ENCODE assay signal across 18 cellular contexts in the genomic region with DNA sequence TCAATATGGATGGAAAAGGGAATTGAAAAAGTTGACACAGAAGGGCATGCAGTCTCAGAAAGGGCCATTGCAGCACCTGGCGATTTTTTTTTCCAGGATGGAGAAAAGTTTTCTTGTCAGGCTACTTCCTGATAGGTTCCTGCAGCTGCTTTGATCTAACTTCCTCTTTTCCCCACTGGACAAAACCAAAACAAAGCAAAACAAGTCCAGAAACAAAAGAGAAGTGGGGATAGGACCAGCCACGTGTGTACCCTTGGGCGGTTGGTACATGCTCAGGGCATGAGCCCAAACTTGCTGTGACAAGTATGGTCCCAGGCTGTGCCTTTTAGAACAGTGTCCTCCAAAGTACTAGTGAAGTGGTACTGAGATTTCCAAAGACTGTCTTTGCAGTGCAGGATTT.
DNase-seq lines count a peak whose midpoint lies in the region; ATAC-seq, FAIRE-seq and TF ChIP-seq lines count a peak whose summit lies in the region.
"Had no signal": no experiment of that assay in that cellular context is flagged by ENCODE, and none has a peak within 500 bp of the region (broad histone marks: within the 10 kb centered on the region; RNA-seq: fewer than 3 reads in every experiment).

No MANE protein-coding gene starts in this region.

- H3K27me3 Mint-ChIP-seq in naive thymus-derived CD4-positive, alpha-beta T cell = no peaks in the 10 kb centered on the region
- H3K27me3 Mint-ChIP-seq in activated naive CD8-positive, alpha-beta T cell treated with anti-CD3 and anti-CD28 coated beads for 36 hours = no peaks in the 10 kb centered on the region
- H3K27me3 Mint-ChIP-seq: activated CD8-positive, alpha-beta memory T cell treated with anti-CD3 and anti-CD28 coated beads, Interleukin-2, amount 10 ng/mL, durations not matched to agents 7 days and 5 days; brain; CD4-positive, CD25-positive, alpha-beta regulatory T cell had no signal

- FAIRE-seq in GM12878 (lab: Jason Lieb, UNC) = no peak
- FAIRE-seq: frontal cortex had no signal

- H3K4me2 ChIP-seq in DND-41 (ENCODE audit: insufficient read depth, low read length) (no peak overlapping the region), GM12878 (ENCODE audit: control insufficient read depth, insufficient read depth) (no peak overlapping the region)
- H3K4me2 ChIP-seq: GM23338 had no signal

- no peak for TF ChIP-seq POLR2A in GM12878 (IDR thresholded peaks at IDR 0.05; ENCODE audit: low read depth, low read length)

- BruUV-seq in GM12878 (replicated peaks; lab: Mats Ljungman, UMichigan) = no TSS peak

- peak overlapping the region; percentile 46; the same call in 1 of the 2 replicates for H3K27ac ChIP-seq in DND-41 (ENCODE audit: low read length)
- H3K27ac ChIP-seq in GM12878 (ENCODE audit: control insufficient read depth, insufficient read depth) = 0 out of 2 replicates have a peak overlapping the region, but pooled peaks have one; percentile 8
- no peak overlapping the region for H3K27ac ChIP-seq in naive thymus-derived CD4-positive, alpha-beta T cell (ENCODE audit: low read depth, low read length)

- SMC1A ChIA-PET in GM12878 (lab: Charles Lee; ENCODE audit: uncharacterized antibody, unreplicated experiment) = interaction anchor here (0.8 to 3.8 kb wide), 7 partner anchors 8 to 68 kb away, joined by 3 to 12 read pairs (median 4); no protein-coding TSS in a partner anchor

- RAD21 ChIA-PET in GM12878 (lab: Charles Lee; ENCODE audit: unreplicated experiment) = interaction anchor here (0.6 to 3.0 kb wide), 7 partner anchors 11 to 308 kb away, joined by 3 to 7 read pairs (median 4); no protein-coding TSS in a partner anchor

- H3K9me3 Mint-ChIP-seq in naive thymus-derived CD4-positive, alpha-beta T cell = peaks cover 0 to 5% (median 0%) of the 10 kb centered on the region in 11 donors
- peaks cover 6% of the 10 kb centered on the region for H3K9me3 Mint-ChIP-seq in activated naive CD8-positive, alpha-beta T cell treated with anti-CD3 and anti-CD28 coated beads for 36 hours

- WGBS in GM12878 (ENCODE audit: insufficient coverage, insufficient replicate concordance, low lambda C conversion rate, missing lambda C conversion rate) = 66% methylated on average over 3 of the region's 3 CpGs

- H3K9me3 ChIP-seq in DND-41 (ENCODE audit: insufficient read depth, low read length, severe bottlenecking) (no peaks in the 10 kb centered on the region), GM12878 (replicated peaks; ENCODE audit: control insufficient read depth, insufficient read depth, low read length) (peaks cover 3% of the 10 kb centered on the region; the same call in 1 of the 3 replicates)
- H3K9me3 ChIP-seq in naive thymus-derived CD4-positive, alpha-beta T cell (ENCODE audit: control insufficient read depth in 2 of 3, low read length in 3 of 3) = no peaks in the 10 kb centered on the region

- no peak overlapping the region for H3K4me3 ChIP-seq in DND-41 (ENCODE audit: low read depth in 1 of 2, low read length in 2 of 2)
- H3K4me3 ChIP-seq in GM12878 = no peak overlapping the region
- no peak overlapping the region for H3K4me3 ChIP-seq in naive thymus-derived CD4-positive, alpha-beta T cell (ENCODE audit: low read length)
- H3K4me3 ChIP-seq: GM23338 had no signal

- H3K9ac ChIP-seq in DND-41 (ENCODE audit: low read depth, low read length) (no peak overlapping the region), GM12878 (ENCODE audit: control insufficient read depth, insufficient read depth, low read length) (no peak overlapping the region)

- POLR2A ChIA-PET in GM12878 (lab: Charles Lee) = interaction anchor here (0.7 to 1.4 kb wide), 3 partner anchors 9 to 25 kb away, joined by 3 to 5 read pairs (median 4); no protein-coding TSS in a partner anchor
- POLR2A ChIA-PET in naive thymus-derived CD4-positive, alpha-beta T cell (lab: Charles Lee) = no interaction called here

- peaks cover 5 to 43% (median 15%) of the 10 kb centered on the region in 5 donors for H3K36me3 Mint-ChIP-seq in naive thymus-derived CD4-positive, alpha-beta T cell
- peaks cover 11% of the 10 kb centered on the region for H3K36me3 Mint-ChIP-seq in activated naive CD8-positive, alpha-beta T cell treated with anti-CD3 and anti-CD28 coated beads for 36 hours

- CTCF ChIA-PET in GM12878 (lab: Yijun Ruan, JAX) = interaction anchor here (0.8 to 1.1 kb wide), 2 partner anchors 66 to 329 kb away, joined by 3 read pairs; no protein-coding TSS in a partner anchor
- CTCF ChIA-PET in naive thymus-derived CD4-positive, alpha-beta T cell (lab: Charles Lee) = no interaction called here

- no peak for TF ChIP-seq RAD21 in GM12878 (IDR thresholded peaks at IDR 0.05; ENCODE audit: insufficient read depth, low read depth, low read length)

- H3K4me1 ChIP-seq in DND-41 (ENCODE audit: insufficient read depth, low read length) (0 out of 2 replicates have a peak, but pooled peaks cover 4% of the 10 kb centered on the region), GM12878 (ENCODE audit: control insufficient read depth, insufficient read depth, low read length) (peaks cover 10% of the 10 kb centered on the region)
- H3K4me1 ChIP-seq in naive thymus-derived CD4-positive, alpha-beta T cell (ENCODE audit: control insufficient read depth in 2 of 2, insufficient read depth in 2 of 2, low read length in 2 of 2) = peaks cover 0 to 7% of the 10 kb centered on the region in 2 donors

- H3K27me3 ChIP-seq in DND-41 (ENCODE audit: insufficient read depth, low read length, poor library complexity) (no peaks in the 10 kb centered on the region), GM12878 (replicated peaks in 1 of 2; ENCODE audit: control insufficient read depth in 2 of 2, insufficient read depth in 2 of 2, low read length in 1 of 2) (no peaks in the 10 kb centered on the region)
- H3K27me3 ChIP-seq in naive thymus-derived CD4-positive, alpha-beta T cell (ENCODE audit: control insufficient read depth in 2 of 2, insufficient read depth in 2 of 2, low read length in 2 of 2) = no peaks in the 10 kb centered on the region

- TF ChIP-seq CTCF in DND-41 (IDR thresholded peaks at IDR 0.05; ENCODE audit: borderline replicate concordance, extremely low read depth, low read length, poor library complexity, severe bottlenecking) (no peak), GM12878 (IDR thresholded peaks at IDR 0.05 in 2 of 3, conservative IDR thresholded peaks at IDR 0.05 in 1 of 3; ENCODE audit: control insufficient read depth in 2 of 3, extremely low read depth in 1 of 3, insufficient read depth in 1 of 3, low read depth in 3 of 3, low read length in 3 of 3) (no peak)

- no peak for DNase-seq in DND-41
- peak; percentile 56 for DNase-seq in NCI-H1105 (lab: John Stamatoyannopoulos, UW)
- DNase-seq in GM12878 (ENCODE audit: low read depth, low spot score) = no peak
- DNase-seq in naive thymus-derived CD4-positive, alpha-beta T cell = no peak
- DNase-seq in NCI-H774 (lab: John Stamatoyannopoulos, UW) = no peak
- no peak for DNase-seq in T-helper 9 cell
- DNase-seq in activated naive CD8-positive, alpha-beta T cell treated with anti-CD3 and anti-CD28 coated beads for 36 hours = no peak
- DNase-seq: activated CD8-positive, alpha-beta memory T cell treated with anti-CD3 and anti-CD28 coated beads, Interleukin-2, amount 10 ng/mL, durations not matched to agents 7 days and 5 days; activated naive CD4-positive, alpha-beta T cell treated with Interleukin-2 at 50 U/mL for 16 hours; CD4-positive, CD25-positive, alpha-beta regulatory T cell; effector memory CD4-positive, alpha-beta T cell; NCI-H1694; NCI-H748 treated with DMSO at 0.1 percent for 48 hours; retina had no signal

- intact Hi-C loops in GM12878 (cut with micrococcal nuclease; ENCODE audit: unreplicated experiment) = no loop called here
- intact Hi-C loops in naive thymus-derived CD4-positive, alpha-beta T cell (cut with micrococcal nuclease) = no loop called here

- 0 out of 3 replicates have a peak, but pooled peaks have one; percentile 37 for ATAC-seq in DND-41 (ENCODE audit: insufficient read depth, low read depth)
- peak; percentile 51 for ATAC-seq in GM12878
- ATAC-seq in naive thymus-derived CD4-positive, alpha-beta T cell = peak; percentile 58
- ATAC-seq in HG03521 (IDR thresholded peaks at IDR 0.05; ENCODE audit: unreplicated experiment) = no peak
- ATAC-seq: activated CD8-positive, alpha-beta memory T cell treated with anti-CD3 and anti-CD28 coated beads, Interleukin-2, amount 10 ng/mL, durations not matched to agents 7 days and 5 days; GM23338 had no signal

- H3K36me3 ChIP-seq in DND-41 (ENCODE audit: insufficient read depth, low read length) (peaks cover 55% of the 10 kb centered on the region), GM12878 (ENCODE audit: control insufficient read depth in 2 of 2, insufficient read depth in 2 of 2, low read length in 1 of 2) (peaks cover 0 to 3% of the 10 kb centered on the region in 2 experiments; a peak in 2 of 4 replicates)
- no peaks in the 10 kb centered on the region for H3K36me3 ChIP-seq in naive thymus-derived CD4-positive, alpha-beta T cell (ENCODE audit: control insufficient read depth in 2 of 3, insufficient read depth in 3 of 3, low read length in 3 of 3)

- in situ Hi-C loops in GM12878 (cut with MboI) = no loop called here

- H4K20me1 ChIP-seq in DND-41 (ENCODE audit: insufficient read depth, low read length) (peaks cover 96% of the 10 kb centered on the region), GM12878 (ENCODE audit: control insufficient read depth, insufficient read depth) (no peaks in the 10 kb centered on the region; the same call in 1 of the 2 replicates)

- H3K27ac Mint-ChIP-seq in naive thymus-derived CD4-positive, alpha-beta T cell = no peak overlapping the region
- H3K27ac Mint-ChIP-seq in activated naive CD8-positive, alpha-beta T cell treated with anti-CD3 and anti-CD28 coated beads for 36 hours = no peak overlapping the region
- H3K27ac Mint-ChIP-seq: activated CD8-positive, alpha-beta memory T cell treated with anti-CD3 and anti-CD28 coated beads, Interleukin-2, amount 10 ng/mL, durations not matched to agents 7 days and 5 days; GM23338 had no signal

- no peak for TF ChIP-seq EP300 in GM12878 (IDR thresholded peaks at IDR 0.05; ENCODE audit: borderline replicate concordance in 1 of 2, control insufficient read depth in 1 of 2, low read depth in 2 of 2, low read length in 2 of 2)

- H3K4me1 Mint-ChIP-seq in naive thymus-derived CD4-positive, alpha-beta T cell = peaks cover 35 to 83% (median 50%) of the 10 kb centered on the region in 7 donors
- peaks cover 18% of the 10 kb centered on the region for H3K4me1 Mint-ChIP-seq in activated naive CD8-positive, alpha-beta T cell treated with anti-CD3 and anti-CD28 coated beads for 36 hours

- H3K4me3 Mint-ChIP-seq in naive thymus-derived CD4-positive, alpha-beta T cell = no peak overlapping the region
- H3K4me3 Mint-ChIP-seq in activated naive CD8-positive, alpha-beta T cell treated with anti-CD3 and anti-CD28 coated beads for 36 hours = no peak overlapping the region
- H3K4me3 Mint-ChIP-seq: activated CD8-positive, alpha-beta memory T cell treated with anti-CD3 and anti-CD28 coated beads, Interleukin-2, amount 10 ng/mL, durations not matched to agents 7 days and 5 days; GM23338 had no signal

- H2AFZ ChIP-seq in DND-41 (ENCODE audit: low read depth, low read length) (no peak overlapping the region), GM12878 (ENCODE audit: control insufficient read depth, low read depth, low read length) (no peak overlapping the region)
- H2AFZ ChIP-seq: GM23338 had no signal

- H3K79me2 ChIP-seq in DND-41 (ENCODE audit: insufficient read depth, low read length) (peaks cover 100% of the 10 kb centered on the region), GM12878 (ENCODE audit: control insufficient read depth, insufficient read depth, low read length) (peaks cover 24% of the 10 kb centered on the region)
